ENCODE assay signal across 8 cellular contexts in genomic region chr9:131395027-131395744, GRCh38. TPM values are rescaled to one million over a fixed set of nuclear protein-coding genes. Genes with fewer than 3 reads are reported as not detected.
DNase-seq lines count a peak whose midpoint lies in the region; ATAC-seq and TF ChIP-seq lines count a peak whose summit lies in the region.

No MANE protein-coding gene starts in this region.

- H3K9me3 ChIP-seq in PC-3 (ENCODE audit: low read length) (no peaks in the 10 kb centered on the region), gastroesophageal sphincter (no peaks in the 10 kb centered on the region)

- TF ChIP-seq POLR2A in gastroesophageal sphincter (IDR thresholded peaks at IDR 0.05) = no peak

- H3K4me1 ChIP-seq in PC-3 (ENCODE audit: insufficient read depth, low read length) = peaks cover 27% of the 10 kb centered on the region
- peaks cover 16 to 62% (median 26%) of the 10 kb centered on the region in 3 donors for H3K4me1 ChIP-seq in gastroesophageal sphincter

- no peaks in the 10 kb centered on the region for H3K36me3 ChIP-seq in PC-3 (ENCODE audit: low read depth, low read length)
- H3K36me3 ChIP-seq in gastroesophageal sphincter = no peaks in the 10 kb centered on the region

- peak overlapping the region; percentile 90 for H3K9ac ChIP-seq in PC-3 (ENCODE audit: low read length)

- H2AFZ ChIP-seq in PC-3 (ENCODE audit: low read length) = no peak overlapping the region

- 2 to 8% methylated on average over 5 of the region's 12 CpGs for WGBS in gastroesophageal sphincter (ENCODE audit: low coverage in 1 of 2), 2 donors

- H3K27ac ChIP-seq in PC-3 (ENCODE audit: low read length) (peak overlapping the region; percentile 34; the same call in 1 of the 2 replicates), gastroesophageal sphincter (peak overlapping the region; percentile 83 to 100 (median 96))

- TSS peak; percentile 46 for BruUV-seq in PC-3 (replicated peaks; lab: Mats Ljungman, UMichigan)

- intact Hi-C loops in PC-3 (cut with micrococcal nuclease) = loop anchor here (2.0 kb wide), 1 partner anchor 28 kb away; no protein-coding TSS in a partner anchor

- H3K4me2 ChIP-seq in PC-3 (ENCODE audit: low read length) = peak overlapping the region; percentile 96

- H3K9me2 ChIP-seq in PC-3 (replicated peaks; ENCODE audit: low read length) = no peaks in the 10 kb centered on the region

- H3K27me3 ChIP-seq in PC-3 (ENCODE audit: low read length) = no peaks in the 10 kb centered on the region
- no peaks in the 10 kb centered on the region for H3K27me3 ChIP-seq in gastroesophageal sphincter

- DNase-seq in NCI-H2107 treated with DMSO at 0.1 percent for 48 hours (lab: John Stamatoyannopoulos, UW; ENCODE audit: unreplicated experiment) (peak; percentile 39), NCI-H2107 (lab: John Stamatoyannopoulos, UW) (no peak), PC-3 (peak; percentile 16), renal cortical epithelial cell (ENCODE audit: low read depth) (peak; percentile 48), HuH-7.5 (ENCODE audit: low spot score) (no peak)
- peak; percentile 57 for DNase-seq in activated T-helper 9 cell treated with anti-CD3 and anti-CD28 coated beads, Interleukin-2, amount 50 U/mL, for 16 hours (ENCODE audit: low read depth)

- TF ChIP-seq CTCF in PC-3 (conservative IDR thresholded peaks at IDR 0.05; ENCODE audit: low read depth, low read length) (no peak), gastroesophageal sphincter (IDR thresholded peaks at IDR 0.05) (peak in 1 of 4 experiments; percentile 7)

- H3F3A ChIP-seq in PC-3 (ENCODE audit: low read length, unreplicated experiment) = no peaks in the 10 kb centered on the region

- ATAC-seq in PC-3 (peak; percentile 13), gastroesophageal sphincter (no peak), GM18907 (IDR thresholded peaks at IDR 0.05; ENCODE audit: unreplicated experiment) (no peak)

- CTCF ChIA-PET in PC-3 (lab: Charles Lee) = interaction anchor here (0.5 kb wide), 1 partner anchor 22 kb away, joined by 3 read pairs; no protein-coding TSS in a partner anchor

- peak overlapping the region; percentile 98 for H3K4me3 ChIP-seq in PC-3 (ENCODE audit: low read length)
- H3K4me3 ChIP-seq in gastroesophageal sphincter = peak overlapping the region; percentile 58 to 91

- TF ChIP-seq EP300 in gastroesophageal sphincter (IDR thresholded peaks at IDR 0.05) = no peak

- peaks cover 47% of the 10 kb centered on the region for H4K20me1 ChIP-seq in PC-3 (ENCODE audit: low read length)

- peaks cover 57% of the 10 kb centered on the region for H3K79me2 ChIP-seq in PC-3 (ENCODE audit: low read length)

- POLR2A ChIA-PET in PC-3 (lab: Charles Lee; ENCODE audit: unreplicated experiment) = interaction anchor here (0.7 kb wide), 2 partner anchors 12 to 26 kb away, joined by 3 to 7 read pairs; no protein-coding TSS in a partner anchor

RNA-seq across cellular contexts. Expression of gene PRRC2B, which starts 1.3 kb away (rescaled TPM):
- total RNA-seq in PC-3 (2014; rRNA removed) (46.9 and 64.7 TPM in 2 replicates), gastroesophageal sphincter (100 to 1,000 TPM; 102 to 198 (median 108) TPM), renal cortical epithelial cell (30.2 and 172 TPM in 2 replicates)

Comparison
In these comparisons a context has a peak if more than half of its experiments do, and no peak if none do; other contexts are left out.
1. DNase-seq: peak in NCI-H2107 treated with DMSO at 0.1 percent for 48 hours (single experiment), PC-3 (single experiment), activated T-helper 9 cell treated with anti-CD3 and anti-CD28 coated beads, Interleukin-2, amount 50 U/mL, for 16 hours (single experiment) and renal cortical epithelial cell (single experiment); none in NCI-H2107 (single experiment) and HuH-7.5 (single experiment).